Comparison of ENCODE assay signal across 15 cellular contexts in the genomic region with DNA sequence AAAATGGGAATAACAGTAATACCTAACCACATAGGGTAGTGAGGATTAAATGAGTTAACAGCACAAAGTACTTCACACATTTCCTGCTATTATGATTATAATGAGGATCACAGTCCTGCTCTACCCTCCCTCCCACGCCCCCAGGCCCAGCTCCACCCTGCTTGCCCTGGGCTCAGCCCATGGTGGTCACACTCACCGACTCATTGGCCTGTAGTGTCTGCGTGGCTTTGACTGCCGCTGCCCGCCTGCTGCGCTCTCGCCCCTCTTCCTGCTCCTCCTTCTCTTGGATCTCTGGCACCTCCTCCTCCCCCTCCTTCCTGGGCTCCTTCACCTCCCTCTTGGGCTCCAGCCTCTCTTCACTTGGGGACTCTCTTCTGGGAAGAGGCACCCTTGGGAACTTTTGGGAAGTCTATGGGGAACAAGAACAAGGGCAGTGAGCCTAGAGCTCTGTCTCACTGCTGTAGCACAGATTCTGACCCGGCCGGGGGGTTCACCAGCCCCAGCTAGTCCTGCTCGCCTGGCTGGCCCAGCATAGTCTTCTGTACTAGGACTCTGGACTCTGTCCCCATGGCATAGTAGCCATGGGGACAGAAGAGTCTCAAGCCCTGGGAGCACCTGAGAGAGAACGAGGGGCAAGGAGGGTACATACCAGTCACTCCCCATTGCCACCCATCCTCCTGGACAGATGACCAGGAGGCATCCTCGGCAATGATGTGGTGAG. TPM values are rescaled to one million over a fixed set of nuclear protein-coding genes. Genes with fewer than 3 reads are reported as not detected.
A peak's percentile ranks its signal among the peaks of the same experiment; 100 is the strongest.
DNase-seq lines count a peak whose midpoint lies in the region; ATAC-seq and TF ChIP-seq lines count a peak whose summit lies in the region.
"Had no signal": no experiment of that assay in that cellular context is flagged by ENCODE, and none has a peak within 500 bp of the region (broad histone marks: within the 10 kb centered on the region; RNA-seq: fewer than 3 reads in every experiment).

No MANE protein-coding gene starts in this region.

- no peak overlapping the region for H2BK15ac ChIP-seq in mesenchymal stem cell (ENCODE audit: low read depth, poor library complexity, severe bottlenecking)

- intact Hi-C loops in activated naive CD4-positive, alpha-beta T cell treated with anti-CD3 and anti-CD28 coated beads for 36 hours (cut with micrococcal nuclease): no loop called here
- intact Hi-C loops in tibial artery (cut with DNase I; ENCODE audit: low total_unique reads): no loop called here

- peaks cover 65 to 73% of the 10 kb centered on the region in 2 experiments for H3K36me3 ChIP-seq in mesenchymal stem cell (ENCODE audit: control insufficient read depth in 1 of 2, insufficient read depth in 2 of 2, low read depth in 1 of 2, low read length in 2 of 2)
- H3K36me3 ChIP-seq in tibial artery: peaks cover 35 to 75% (median 58%) of the 10 kb centered on the region in 3 donors

- no peak overlapping the region for H2BK12ac ChIP-seq in mesenchymal stem cell (ENCODE audit: low read length in 2 of 2)

- H3K4me1 ChIP-seq in mesenchymal stem cell (ENCODE audit: control insufficient read depth, insufficient read depth, low read depth, low read length) (peaks cover 47% of the 10 kb centered on the region), tibial artery (peaks cover 0 to 62% (median 58%) of the 10 kb centered on the region in 4 donors)

- no peak overlapping the region for H3K4me2 ChIP-seq in mesenchymal stem cell (ENCODE audit: low read length, poor library complexity, severe bottlenecking)

- H3K18ac ChIP-seq in mesenchymal stem cell (ENCODE audit: low read depth in 1 of 2, low read length in 2 of 2): peak overlapping the region; percentile 46 to 61

- H3K14ac ChIP-seq in mesenchymal stem cell (ENCODE audit: low read length in 2 of 2): no peak overlapping the region

- H4K91ac ChIP-seq in mesenchymal stem cell (ENCODE audit: low read length): no peak overlapping the region

- H3K27me3 ChIP-seq in mesenchymal stem cell (ENCODE audit: control insufficient read depth in 1 of 2, insufficient read depth in 1 of 2, low read length in 2 of 2) (no peaks in the 10 kb centered on the region), tibial artery (no peaks in the 10 kb centered on the region)
- H3K27me3 ChIP-seq: dorsolateral prefrontal cortex, right lobe of liver had no signal

- no peak overlapping the region for H2BK120ac ChIP-seq in mesenchymal stem cell (ENCODE audit: low read depth, low read length)

- H2BK5ac ChIP-seq in mesenchymal stem cell (ENCODE audit: low read depth, low read length, poor library complexity, severe bottlenecking): no peak overlapping the region

- ATAC-seq in activated naive CD4-positive, alpha-beta T cell treated with anti-CD3 and anti-CD28 coated beads, Interleukin-2, amount 50 U/mL, for 72 hours: peak in 1 of 2 donors; percentile 24
- ATAC-seq in HG03045 (IDR thresholded peaks at IDR 0.05; ENCODE audit: unreplicated experiment): no peak

- WGBS in mesenchymal stem cell: 89% methylated on average over 12 of the region's 12 CpGs

- H3K23ac ChIP-seq in mesenchymal stem cell (ENCODE audit: low read length in 2 of 2): no peak overlapping the region

- TF ChIP-seq CTCF in tibial artery (IDR thresholded peaks at IDR 0.05): no peak

- H3K4me3 ChIP-seq in mesenchymal stem cell (ENCODE audit: insufficient read depth in 1 of 2, low read depth in 1 of 2, low read length in 2 of 2): no peak overlapping the region
- no peak overlapping the region for H3K4me3 ChIP-seq in tibial artery
- H3K4me3 ChIP-seq: dorsolateral prefrontal cortex, right lobe of liver had no signal

- H3K27ac ChIP-seq in mesenchymal stem cell (ENCODE audit: low read length, poor library complexity, severe bottlenecking): no peak overlapping the region
- H3K27ac ChIP-seq in tibial artery: peak overlapping the region; percentile 71 to 84

- H3K9ac ChIP-seq in mesenchymal stem cell (ENCODE audit: low read length): no peak overlapping the region

- H4K8ac ChIP-seq in mesenchymal stem cell (ENCODE audit: low read length): peak overlapping the region; percentile 68

- DNase-seq in activated naive CD4-positive, alpha-beta T cell treated with anti-CD3 and anti-CD28 coated beads for 36 hours: no peak
- no peak for DNase-seq in activated naive CD4-positive, alpha-beta T cell (lab: John Stamatoyannopoulos, UW)
- no peak for DNase-seq in activated naive CD4-positive, alpha-beta T cell treated with anti-CD3 and anti-CD28 coated beads, Interleukin-2, amount 50 U/mL, for 72 hours (ENCODE audit: low spot score in 2 of 2)
- no peak for DNase-seq in mesenchymal stem cell
- peak in 1 of 2 donors; percentile 58 for DNase-seq in tibial artery
- no peak for DNase-seq in NCI-H69 (lab: John Stamatoyannopoulos, UW)
- DNase-seq in stimulated activated CD4-positive, alpha-beta T cell treated with anti-CD3 and anti-CD28 coated beads, Interleukin-1b, Interleukin-23, amount 100 ng/mL, for 48 hours: no peak
- DNase-seq: amniotic stem cell, immature natural killer cell, IMR-90, NCI-H1417, NCI-H774, right lobe of liver had no signal

- H3K79me1 ChIP-seq in mesenchymal stem cell (replicated peaks; ENCODE audit: low read length, poor library complexity, severe bottlenecking): peaks cover 31% of the 10 kb centered on the region

- H3K4me3 Mint-ChIP-seq in activated naive CD4-positive, alpha-beta T cell treated with anti-CD3 and anti-CD28 coated beads for 36 hours: no peak overlapping the region
- H3K4me3 Mint-ChIP-seq: immature natural killer cell had no signal

- H2AFZ ChIP-seq in mesenchymal stem cell (ENCODE audit: low read depth, low read length): no peak overlapping the region

- peaks cover 12% of the 10 kb centered on the region for H3K4me1 Mint-ChIP-seq in activated naive CD4-positive, alpha-beta T cell treated with anti-CD3 and anti-CD28 coated beads for 36 hours (ENCODE audit: low read depth)
- H3K4me1 Mint-ChIP-seq: immature natural killer cell had no signal

- CTCF ChIA-PET in activated naive CD4-positive, alpha-beta T cell treated with anti-CD3 and anti-CD28 coated beads for 36 hours (lab: Charles Lee): interaction anchor here (1.2 to 1.5 kb wide), 2 partner anchors 31 to 32 kb away, joined by 4 read pairs; no protein-coding TSS in a partner anchor

- peak overlapping the region; percentile 66 for H3K27ac Mint-ChIP-seq in activated naive CD4-positive, alpha-beta T cell treated with anti-CD3 and anti-CD28 coated beads for 36 hours
- peak overlapping the region; percentile 85 to 98 for H3K27ac Mint-ChIP-seq in activated naive CD4-positive, alpha-beta T cell treated with anti-CD3 and anti-CD28 coated beads, Interleukin-2, amount 50 U/mL, for 72 hours

- no peaks in the 10 kb centered on the region for H3K27me3 Mint-ChIP-seq in activated naive CD4-positive, alpha-beta T cell treated with anti-CD3 and anti-CD28 coated beads for 36 hours (ENCODE audit: low read depth)

- H3K9me3 ChIP-seq in mesenchymal stem cell (ENCODE audit: control insufficient read depth, low read length) (no peaks in the 10 kb centered on the region), tibial artery (no peaks in the 10 kb centered on the region)
- H3K9me3 ChIP-seq: right lobe of liver had no signal

- H2AK5ac ChIP-seq in mesenchymal stem cell (ENCODE audit: low read length, severe bottlenecking): no peak overlapping the region

- H3K36me3 Mint-ChIP-seq in activated naive CD4-positive, alpha-beta T cell treated with anti-CD3 and anti-CD28 coated beads for 36 hours (ENCODE audit: low read depth): peaks cover 33% of the 10 kb centered on the region
- H3K36me3 Mint-ChIP-seq in activated naive CD4-positive, alpha-beta T cell treated with anti-CD3 and anti-CD28 coated beads, Interleukin-2, amount 50 U/mL, for 72 hours: peaks cover 18 to 45% of the 10 kb centered on the region in 2 donors

- H3K9me3 Mint-ChIP-seq in activated naive CD4-positive, alpha-beta T cell treated with anti-CD3 and anti-CD28 coated beads for 36 hours: no peaks in the 10 kb centered on the region
- no peaks in the 10 kb centered on the region for H3K9me3 Mint-ChIP-seq in activated naive CD4-positive, alpha-beta T cell treated with anti-CD3 and anti-CD28 coated beads, Interleukin-2, amount 50 U/mL, for 72 hours
- H3K9me3 Mint-ChIP-seq: immature natural killer cell had no signal

- H3K4ac ChIP-seq in mesenchymal stem cell (ENCODE audit: low read depth in 1 of 2, low read length in 2 of 2): no peak overlapping the region

RNA-seq across cellular contexts. Expression of gene PNMA1, which starts 7.1 kb away (rescaled TPM):
- total RNA-seq in activated naive CD4-positive, alpha-beta T cell treated with anti-CD3 and anti-CD28 coated beads for 36 hours: 10 to 100 TPM; 18.5 to 19.2 TPM
- total RNA-seq in activated naive CD4-positive, alpha-beta T cell treated with anti-CD3 and anti-CD28 coated beads, Interleukin-2, amount 50 U/mL, for 72 hours: 10 to 100 TPM; 26.7 to 29.2 TPM
- 53.1 TPM for polyA plus RNA-seq in mesenchymal stem cell (2013, experiment 1 of 2)
- 53.5 TPM for polyA plus RNA-seq in mesenchymal stem cell (2013, experiment 2 of 2)
